ENCODE assay signal across 2 cellular contexts in the genomic region with DNA sequence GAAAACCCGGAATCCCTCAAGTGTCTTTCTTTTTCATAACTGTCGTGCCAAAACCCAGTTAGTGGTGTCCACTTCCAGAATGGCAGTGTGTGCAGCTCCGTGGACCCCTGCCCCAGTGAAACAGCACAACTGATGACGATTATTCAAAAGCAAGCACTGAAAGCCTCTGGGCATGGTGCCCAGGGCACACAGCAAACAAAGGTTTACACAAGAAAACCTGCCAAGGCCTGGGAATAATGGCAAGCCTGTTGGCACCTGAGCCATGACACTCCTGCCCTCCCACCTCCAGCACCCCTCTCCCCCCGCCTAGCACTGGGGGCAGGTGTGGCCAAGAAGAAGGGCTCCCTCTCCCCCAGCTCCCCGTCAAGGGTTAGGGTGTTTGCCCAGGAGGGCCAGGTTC.
TF ChIP-seq lines count a peak whose summit lies in the region.

No MANE protein-coding gene starts in this region.

TF ChIP-seq in liver, 16 proteins besides CTCF, POLR2A, EP300 and RAD21:
- TF ChIP-seq YY1 (IDR thresholded peaks at IDR 0.05) (peak; percentile 83), EGR1 (IDR thresholded peaks at IDR 0.05; ENCODE audit: low read depth in 2 of 2) (no peak), TAF1 (conservative IDR thresholded peaks at IDR 0.05) (no peak), NR2F2 (IDR thresholded peaks at IDR 0.05) (no peak), RXRA (IDR thresholded peaks at IDR 0.05) (peak; percentile 34 to 41), FOXA1 (IDR thresholded peaks at IDR 0.05) (peak; percentile 51), SP1 (IDR thresholded peaks at IDR 0.05) (peak; percentile 81), HNF4A (conservative IDR thresholded peaks at IDR 0.05) (peak; percentile 49 to 68), FOXA2 (IDR thresholded peaks at IDR 0.05) (peak; percentile 34)
- TF ChIP-seq, protein P1, sequence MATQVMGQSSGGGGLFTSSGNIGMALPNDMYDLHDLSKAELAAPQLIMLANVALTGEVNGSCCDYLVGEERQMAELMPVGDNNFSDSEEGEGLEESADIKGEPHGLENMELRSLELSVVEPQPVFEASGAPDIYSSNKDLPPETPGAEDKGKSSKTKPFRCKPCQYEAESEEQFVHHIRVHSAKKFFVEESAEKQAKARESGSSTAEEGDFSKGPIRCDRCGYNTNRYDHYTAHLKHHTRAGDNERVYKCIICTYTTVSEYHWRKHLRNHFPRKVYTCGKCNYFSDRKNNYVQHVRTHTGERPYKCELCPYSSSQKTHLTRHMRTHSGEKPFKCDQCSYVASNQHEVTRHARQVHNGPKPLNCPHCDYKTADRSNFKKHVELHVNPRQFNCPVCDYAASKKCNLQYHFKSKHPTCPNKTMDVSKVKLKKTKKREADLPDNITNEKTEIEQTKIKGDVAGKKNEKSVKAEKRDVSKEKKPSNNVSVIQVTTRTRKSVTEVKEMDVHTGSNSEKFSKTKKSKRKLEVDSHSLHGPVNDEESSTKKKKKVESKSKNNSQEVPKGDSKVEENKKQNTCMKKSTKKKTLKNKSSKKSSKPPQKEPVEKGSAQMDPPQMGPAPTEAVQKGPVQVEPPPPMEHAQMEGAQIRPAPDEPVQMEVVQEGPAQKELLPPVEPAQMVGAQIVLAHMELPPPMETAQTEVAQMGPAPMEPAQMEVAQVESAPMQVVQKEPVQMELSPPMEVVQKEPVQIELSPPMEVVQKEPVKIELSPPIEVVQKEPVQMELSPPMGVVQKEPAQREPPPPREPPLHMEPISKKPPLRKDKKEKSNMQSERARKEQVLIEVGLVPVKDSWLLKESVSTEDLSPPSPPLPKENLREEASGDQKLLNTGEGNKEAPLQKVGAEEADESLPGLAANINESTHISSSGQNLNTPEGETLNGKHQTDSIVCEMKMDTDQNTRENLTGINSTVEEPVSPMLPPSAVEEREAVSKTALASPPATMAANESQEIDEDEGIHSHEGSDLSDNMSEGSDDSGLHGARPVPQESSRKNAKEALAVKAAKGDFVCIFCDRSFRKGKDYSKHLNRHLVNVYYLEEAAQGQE (IDR thresholded peaks at IDR 0.05), result no peak

TF ChIP-seq in HepG2, 621 proteins besides CTCF, POLR2A, EP300 and RAD21:
- no peak for TF ChIP-seq HOXA9 (CRISPR knock-in tag; IDR thresholded peaks at IDR 0.05; ENCODE audit: borderline replicate concordance)
- no peak for TF ChIP-seq SMC3 (IDR thresholded peaks at IDR 0.05; ENCODE audit: low read length)
- no peak for TF ChIP-seq SMARCC2 (IDR thresholded peaks at IDR 0.05)
- TF ChIP-seq HMG20B (CRISPR knock-in tag; conservative IDR thresholded peaks at IDR 0.05), result no peak
- no peak for TF ChIP-seq ZNF24 (IDR thresholded peaks at IDR 0.05)
- no peak for TF ChIP-seq SOX13 (IDR thresholded peaks at IDR 0.05)
- no peak for TF ChIP-seq SOX13 (CRISPR knock-in tag; conservative IDR thresholded peaks at IDR 0.05 in 1 of 2, IDR thresholded peaks at IDR 0.05 in 1 of 2)
- no peak for TF ChIP-seq ZNF101 (CRISPR knock-in tag; IDR thresholded peaks at IDR 0.05; ENCODE audit: borderline replicate concordance, low read depth)
- TF ChIP-seq, protein P2, sequence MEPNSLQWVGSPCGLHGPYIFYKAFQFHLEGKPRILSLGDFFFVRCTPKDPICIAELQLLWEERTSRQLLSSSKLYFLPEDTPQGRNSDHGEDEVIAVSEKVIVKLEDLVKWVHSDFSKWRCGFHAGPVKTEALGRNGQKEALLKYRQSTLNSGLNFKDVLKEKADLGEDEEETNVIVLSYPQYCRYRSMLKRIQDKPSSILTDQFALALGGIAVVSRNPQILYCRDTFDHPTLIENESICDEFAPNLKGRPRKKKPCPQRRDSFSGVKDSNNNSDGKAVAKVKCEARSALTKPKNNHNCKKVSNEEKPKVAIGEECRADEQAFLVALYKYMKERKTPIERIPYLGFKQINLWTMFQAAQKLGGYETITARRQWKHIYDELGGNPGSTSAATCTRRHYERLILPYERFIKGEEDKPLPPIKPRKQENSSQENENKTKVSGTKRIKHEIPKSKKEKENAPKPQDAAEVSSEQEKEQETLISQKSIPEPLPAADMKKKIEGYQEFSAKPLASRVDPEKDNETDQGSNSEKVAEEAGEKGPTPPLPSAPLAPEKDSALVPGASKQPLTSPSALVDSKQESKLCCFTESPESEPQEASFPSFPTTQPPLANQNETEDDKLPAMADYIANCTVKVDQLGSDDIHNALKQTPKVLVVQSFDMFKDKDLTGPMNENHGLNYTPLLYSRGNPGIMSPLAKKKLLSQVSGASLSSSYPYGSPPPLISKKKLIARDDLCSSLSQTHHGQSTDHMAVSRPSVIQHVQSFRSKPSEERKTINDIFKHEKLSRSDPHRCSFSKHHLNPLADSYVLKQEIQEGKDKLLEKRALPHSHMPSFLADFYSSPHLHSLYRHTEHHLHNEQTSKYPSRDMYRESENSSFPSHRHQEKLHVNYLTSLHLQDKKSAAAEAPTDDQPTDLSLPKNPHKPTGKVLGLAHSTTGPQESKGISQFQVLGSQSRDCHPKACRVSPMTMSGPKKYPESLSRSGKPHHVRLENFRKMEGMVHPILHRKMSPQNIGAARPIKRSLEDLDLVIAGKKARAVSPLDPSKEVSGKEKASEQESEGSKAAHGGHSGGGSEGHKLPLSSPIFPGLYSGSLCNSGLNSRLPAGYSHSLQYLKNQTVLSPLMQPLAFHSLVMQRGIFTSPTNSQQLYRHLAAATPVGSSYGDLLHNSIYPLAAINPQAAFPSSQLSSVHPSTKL (CRISPR knock-in tag; IDR thresholded peaks at IDR 0.05), result no peak
TF ChIP-seq in HepG2: peak in this region for 0.
